ENCODE assay signal across 1 cellular context in the genomic region with DNA sequence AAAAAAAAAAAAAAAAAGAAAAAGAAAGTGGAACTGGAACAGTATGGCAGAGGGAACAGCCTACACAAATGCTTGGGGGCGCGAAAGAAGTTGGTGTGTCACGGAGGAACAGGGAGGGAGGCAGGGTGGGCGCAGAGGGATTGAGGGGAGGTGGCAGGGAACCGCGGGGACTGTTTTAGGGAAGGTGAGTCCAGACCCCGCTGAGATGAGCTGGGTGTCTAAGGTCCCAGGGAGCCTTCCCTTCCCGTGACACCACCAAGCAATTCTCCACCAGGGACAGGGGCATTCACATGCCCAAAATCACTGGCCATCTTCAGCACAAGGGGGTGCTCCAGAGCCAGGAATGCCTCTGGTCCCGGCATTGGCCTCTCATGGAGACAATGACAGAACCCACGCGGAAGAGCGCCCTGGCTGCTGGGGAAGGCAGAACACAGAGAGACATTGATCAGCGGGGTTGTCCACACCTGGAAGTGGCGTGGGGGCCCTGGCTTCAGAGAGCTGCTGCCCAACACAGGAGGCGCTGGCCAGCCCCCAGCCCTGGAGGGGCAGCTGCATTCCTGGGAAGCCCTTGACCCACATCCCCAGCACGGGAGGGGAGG.
TF ChIP-seq lines count a peak whose summit lies in the region.

No MANE protein-coding gene starts in this region.

TF ChIP-seq in GM12878, 131 proteins besides CTCF, POLR2A, EP300 and RAD21:
- TF ChIP-seq, protein P1, sequence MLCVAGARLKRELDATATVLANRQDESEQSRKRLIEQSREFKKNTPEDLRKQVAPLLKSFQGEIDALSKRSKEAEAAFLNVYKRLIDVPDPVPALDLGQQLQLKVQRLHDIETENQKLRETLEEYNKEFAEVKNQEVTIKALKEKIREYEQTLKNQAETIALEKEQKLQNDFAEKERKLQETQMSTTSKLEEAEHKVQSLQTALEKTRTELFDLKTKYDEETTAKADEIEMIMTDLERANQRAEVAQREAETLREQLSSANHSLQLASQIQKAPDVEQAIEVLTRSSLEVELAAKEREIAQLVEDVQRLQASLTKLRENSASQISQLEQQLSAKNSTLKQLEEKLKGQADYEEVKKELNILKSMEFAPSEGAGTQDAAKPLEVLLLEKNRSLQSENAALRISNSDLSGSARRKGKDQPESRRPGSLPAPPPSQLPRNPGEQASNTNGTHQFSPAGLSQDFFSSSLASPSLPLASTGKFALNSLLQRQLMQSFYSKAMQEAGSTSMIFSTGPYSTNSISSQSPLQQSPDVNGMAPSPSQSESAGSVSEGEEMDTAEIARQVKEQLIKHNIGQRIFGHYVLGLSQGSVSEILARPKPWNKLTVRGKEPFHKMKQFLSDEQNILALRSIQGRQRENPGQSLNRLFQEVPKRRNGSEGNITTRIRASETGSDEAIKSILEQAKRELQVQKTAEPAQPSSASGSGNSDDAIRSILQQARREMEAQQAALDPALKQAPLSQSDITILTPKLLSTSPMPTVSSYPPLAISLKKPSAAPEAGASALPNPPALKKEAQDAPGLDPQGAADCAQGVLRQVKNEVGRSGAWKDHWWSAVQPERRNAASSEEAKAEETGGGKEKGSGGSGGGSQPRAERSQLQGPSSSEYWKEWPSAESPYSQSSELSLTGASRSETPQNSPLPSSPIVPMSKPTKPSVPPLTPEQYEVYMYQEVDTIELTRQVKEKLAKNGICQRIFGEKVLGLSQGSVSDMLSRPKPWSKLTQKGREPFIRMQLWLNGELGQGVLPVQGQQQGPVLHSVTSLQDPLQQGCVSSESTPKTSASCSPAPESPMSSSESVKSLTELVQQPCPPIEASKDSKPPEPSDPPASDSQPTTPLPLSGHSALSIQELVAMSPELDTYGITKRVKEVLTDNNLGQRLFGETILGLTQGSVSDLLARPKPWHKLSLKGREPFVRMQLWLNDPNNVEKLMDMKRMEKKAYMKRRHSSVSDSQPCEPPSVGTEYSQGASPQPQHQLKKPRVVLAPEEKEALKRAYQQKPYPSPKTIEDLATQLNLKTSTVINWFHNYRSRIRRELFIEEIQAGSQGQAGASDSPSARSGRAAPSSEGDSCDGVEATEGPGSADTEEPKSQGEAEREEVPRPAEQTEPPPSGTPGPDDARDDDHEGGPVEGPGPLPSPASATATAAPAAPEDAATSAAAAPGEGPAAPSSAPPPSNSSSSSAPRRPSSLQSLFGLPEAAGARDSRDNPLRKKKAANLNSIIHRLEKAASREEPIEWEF (IDR thresholded peaks at IDR 0.05; ENCODE audit: insufficient replicate concordance, low read depth, low read length) = no peak
- TF ChIP-seq HDAC2 (IDR thresholded peaks at IDR 0.05) (no peak), ZNF217 (IDR thresholded peaks at IDR 0.05) (no peak), NR2F1 (conservative IDR thresholded peaks at IDR 0.05) (no peak), SREBF1 (IDR thresholded peaks at IDR 0.05; ENCODE audit: low read length) (no peak), POLR2AphosphoS5 (IDR thresholded peaks at IDR 0.05; ENCODE audit: low read length) (peak; percentile 76; the same call in 1 of the 2 replicates), TBL1XR1 (IDR thresholded peaks at IDR 0.05; ENCODE audit: low read depth, low read length) (no peak), BMI1 (IDR thresholded peaks at IDR 0.05; ENCODE audit: borderline replicate concordance) (no peak), KLF5 (IDR thresholded peaks at IDR 0.05; ENCODE audit: partially characterized antibody) (no peak), CHD4 (IDR thresholded peaks at IDR 0.05) (no peak), SMC3 (IDR thresholded peaks at IDR 0.05; ENCODE audit: borderline replicate concordance, low read length) (peak; percentile 82), POU2F2 (IDR thresholded peaks at IDR 0.05; ENCODE audit: borderline replicate concordance, low read depth, low read length) (peak; percentile 28; the same call in 1 of the 3 replicates), MYC (IDR thresholded peaks at IDR 0.05; ENCODE audit: insufficient read depth, insufficient read length, insufficient replicate concordance, low read length, severe bottlenecking) (no peak), TCF12 (IDR thresholded peaks at IDR 0.05; ENCODE audit: low read depth, low read length) (no peak), BACH1 (IDR thresholded peaks at IDR 0.05; ENCODE audit: borderline replicate concordance) (no peak), NBN (IDR thresholded peaks at IDR 0.05) (0 out of 2 replicates have a peak, but pooled peaks have one; percentile 53), LARP7 (IDR thresholded peaks at IDR 0.05) (no peak; the same call in 1 of the 2 replicates), IKZF2 (IDR thresholded peaks at IDR 0.05) (peak in 1 of 2 experiments; percentile 37; a peak in 1 of 4 replicates), WRNIP1 (IDR thresholded peaks at IDR 0.05; ENCODE audit: borderline replicate concordance, low read depth, low read length) (no peak), MTA3 (IDR thresholded peaks at IDR 0.05; ENCODE audit: borderline replicate concordance, low read length) (0 out of 2 replicates have a peak, but pooled peaks have one; percentile 45), RBBP5 (conservative IDR thresholded peaks at IDR 0.05) (no peak), NRF1 (conservative IDR thresholded peaks at IDR 0.05; ENCODE audit: low read depth, low read length) (no peak)
- TF ChIP-seq, protein P2, sequence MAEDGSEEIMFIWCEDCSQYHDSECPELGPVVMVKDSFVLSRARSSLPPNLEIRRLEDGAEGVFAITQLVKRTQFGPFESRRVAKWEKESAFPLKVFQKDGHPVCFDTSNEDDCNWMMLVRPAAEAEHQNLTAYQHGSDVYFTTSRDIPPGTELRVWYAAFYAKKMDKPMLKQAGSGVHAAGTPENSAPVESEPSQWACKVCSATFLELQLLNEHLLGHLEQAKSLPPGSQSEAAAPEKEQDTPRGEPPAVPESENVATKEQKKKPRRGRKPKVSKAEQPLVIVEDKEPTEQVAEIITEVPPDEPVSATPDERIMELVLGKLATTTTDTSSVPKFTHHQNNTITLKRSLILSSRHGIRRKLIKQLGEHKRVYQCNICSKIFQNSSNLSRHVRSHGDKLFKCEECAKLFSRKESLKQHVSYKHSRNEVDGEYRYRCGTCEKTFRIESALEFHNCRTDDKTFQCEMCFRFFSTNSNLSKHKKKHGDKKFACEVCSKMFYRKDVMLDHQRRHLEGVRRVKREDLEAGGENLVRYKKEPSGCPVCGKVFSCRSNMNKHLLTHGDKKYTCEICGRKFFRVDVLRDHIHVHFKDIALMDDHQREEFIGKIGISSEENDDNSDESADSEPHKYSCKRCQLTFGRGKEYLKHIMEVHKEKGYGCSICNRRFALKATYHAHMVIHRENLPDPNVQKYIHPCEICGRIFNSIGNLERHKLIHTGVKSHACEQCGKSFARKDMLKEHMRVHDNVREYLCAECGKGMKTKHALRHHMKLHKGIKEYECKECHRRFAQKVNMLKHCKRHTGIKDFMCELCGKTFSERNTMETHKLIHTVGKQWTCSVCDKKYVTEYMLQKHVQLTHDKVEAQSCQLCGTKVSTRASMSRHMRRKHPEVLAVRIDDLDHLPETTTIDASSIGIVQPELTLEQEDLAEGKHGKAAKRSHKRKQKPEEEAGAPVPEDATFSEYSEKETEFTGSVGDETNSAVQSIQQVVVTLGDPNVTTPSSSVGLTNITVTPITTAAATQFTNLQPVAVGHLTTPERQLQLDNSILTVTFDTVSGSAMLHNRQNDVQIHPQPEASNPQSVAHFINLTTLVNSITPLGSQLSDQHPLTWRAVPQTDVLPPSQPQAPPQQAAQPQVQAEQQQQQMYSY (CRISPR knock-in tag; IDR thresholded peaks at IDR 0.05) = no peak
- TF ChIP-seq, protein P3, sequence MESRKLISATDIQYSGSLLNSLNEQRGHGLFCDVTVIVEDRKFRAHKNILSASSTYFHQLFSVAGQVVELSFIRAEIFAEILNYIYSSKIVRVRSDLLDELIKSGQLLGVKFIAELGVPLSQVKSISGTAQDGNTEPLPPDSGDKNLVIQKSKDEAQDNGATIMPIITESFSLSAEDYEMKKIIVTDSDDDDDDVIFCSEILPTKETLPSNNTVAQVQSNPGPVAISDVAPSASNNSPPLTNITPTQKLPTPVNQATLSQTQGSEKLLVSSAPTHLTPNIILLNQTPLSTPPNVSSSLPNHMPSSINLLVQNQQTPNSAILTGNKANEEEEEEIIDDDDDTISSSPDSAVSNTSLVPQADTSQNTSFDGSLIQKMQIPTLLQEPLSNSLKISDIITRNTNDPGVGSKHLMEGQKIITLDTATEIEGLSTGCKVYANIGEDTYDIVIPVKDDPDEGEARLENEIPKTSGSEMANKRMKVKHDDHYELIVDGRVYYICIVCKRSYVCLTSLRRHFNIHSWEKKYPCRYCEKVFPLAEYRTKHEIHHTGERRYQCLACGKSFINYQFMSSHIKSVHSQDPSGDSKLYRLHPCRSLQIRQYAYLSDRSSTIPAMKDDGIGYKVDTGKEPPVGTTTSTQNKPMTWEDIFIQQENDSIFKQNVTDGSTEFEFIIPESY (IDR thresholded peaks at IDR 0.05) = peak; percentile 89
- TF ChIP-seq, protein P4, sequence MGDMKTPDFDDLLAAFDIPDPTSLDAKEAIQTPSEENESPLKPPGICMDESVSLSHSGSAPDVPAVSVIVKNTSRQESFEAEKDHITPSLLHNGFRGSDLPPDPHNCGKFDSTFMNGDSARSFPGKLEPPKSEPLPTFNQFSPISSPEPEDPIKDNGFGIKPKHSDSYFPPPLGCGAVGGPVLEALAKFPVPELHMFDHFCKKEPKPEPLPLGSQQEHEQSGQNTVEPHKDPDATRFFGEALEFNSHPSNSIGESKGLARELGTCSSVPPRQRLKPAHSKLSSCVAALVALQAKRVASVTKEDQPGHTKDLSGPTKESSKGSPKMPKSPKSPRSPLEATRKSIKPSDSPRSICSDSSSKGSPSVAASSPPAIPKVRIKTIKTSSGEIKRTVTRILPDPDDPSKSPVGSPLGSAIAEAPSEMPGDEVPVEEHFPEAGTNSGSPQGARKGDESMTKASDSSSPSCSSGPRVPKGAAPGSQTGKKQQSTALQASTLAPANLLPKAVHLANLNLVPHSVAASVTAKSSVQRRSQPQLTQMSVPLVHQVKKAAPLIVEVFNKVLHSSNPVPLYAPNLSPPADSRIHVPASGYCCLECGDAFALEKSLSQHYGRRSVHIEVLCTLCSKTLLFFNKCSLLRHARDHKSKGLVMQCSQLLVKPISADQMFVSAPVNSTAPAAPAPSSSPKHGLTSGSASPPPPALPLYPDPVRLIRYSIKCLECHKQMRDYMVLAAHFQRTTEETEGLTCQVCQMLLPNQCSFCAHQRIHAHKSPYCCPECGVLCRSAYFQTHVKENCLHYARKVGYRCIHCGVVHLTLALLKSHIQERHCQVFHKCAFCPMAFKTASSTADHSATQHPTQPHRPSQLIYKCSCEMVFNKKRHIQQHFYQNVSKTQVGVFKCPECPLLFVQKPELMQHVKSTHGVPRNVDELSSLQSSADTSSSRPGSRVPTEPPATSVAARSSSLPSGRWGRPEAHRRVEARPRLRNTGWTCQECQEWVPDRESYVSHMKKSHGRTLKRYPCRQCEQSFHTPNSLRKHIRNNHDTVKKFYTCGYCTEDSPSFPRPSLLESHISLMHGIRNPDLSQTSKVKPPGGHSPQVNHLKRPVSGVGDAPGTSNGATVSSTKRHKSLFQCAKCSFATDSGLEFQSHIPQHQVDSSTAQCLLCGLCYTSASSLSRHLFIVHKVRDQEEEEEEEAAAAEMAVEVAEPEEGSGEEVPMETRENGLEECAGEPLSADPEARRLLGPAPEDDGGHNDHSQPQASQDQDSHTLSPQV (IDR thresholded peaks at IDR 0.05) = no peak
- TF ChIP-seq, protein P5, sequence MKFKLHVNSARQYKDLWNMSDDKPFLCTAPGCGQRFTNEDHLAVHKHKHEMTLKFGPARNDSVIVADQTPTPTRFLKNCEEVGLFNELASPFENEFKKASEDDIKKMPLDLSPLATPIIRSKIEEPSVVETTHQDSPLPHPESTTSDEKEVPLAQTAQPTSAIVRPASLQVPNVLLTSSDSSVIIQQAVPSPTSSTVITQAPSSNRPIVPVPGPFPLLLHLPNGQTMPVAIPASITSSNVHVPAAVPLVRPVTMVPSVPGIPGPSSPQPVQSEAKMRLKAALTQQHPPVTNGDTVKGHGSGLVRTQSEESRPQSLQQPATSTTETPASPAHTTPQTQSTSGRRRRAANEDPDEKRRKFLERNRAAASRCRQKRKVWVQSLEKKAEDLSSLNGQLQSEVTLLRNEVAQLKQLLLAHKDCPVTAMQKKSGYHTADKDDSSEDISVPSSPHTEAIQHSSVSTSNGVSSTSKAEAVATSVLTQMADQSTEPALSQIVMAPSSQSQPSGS (IDR thresholded peaks at IDR 0.05; ENCODE audit: low read length) = no peak
- TF ChIP-seq, protein P6, sequence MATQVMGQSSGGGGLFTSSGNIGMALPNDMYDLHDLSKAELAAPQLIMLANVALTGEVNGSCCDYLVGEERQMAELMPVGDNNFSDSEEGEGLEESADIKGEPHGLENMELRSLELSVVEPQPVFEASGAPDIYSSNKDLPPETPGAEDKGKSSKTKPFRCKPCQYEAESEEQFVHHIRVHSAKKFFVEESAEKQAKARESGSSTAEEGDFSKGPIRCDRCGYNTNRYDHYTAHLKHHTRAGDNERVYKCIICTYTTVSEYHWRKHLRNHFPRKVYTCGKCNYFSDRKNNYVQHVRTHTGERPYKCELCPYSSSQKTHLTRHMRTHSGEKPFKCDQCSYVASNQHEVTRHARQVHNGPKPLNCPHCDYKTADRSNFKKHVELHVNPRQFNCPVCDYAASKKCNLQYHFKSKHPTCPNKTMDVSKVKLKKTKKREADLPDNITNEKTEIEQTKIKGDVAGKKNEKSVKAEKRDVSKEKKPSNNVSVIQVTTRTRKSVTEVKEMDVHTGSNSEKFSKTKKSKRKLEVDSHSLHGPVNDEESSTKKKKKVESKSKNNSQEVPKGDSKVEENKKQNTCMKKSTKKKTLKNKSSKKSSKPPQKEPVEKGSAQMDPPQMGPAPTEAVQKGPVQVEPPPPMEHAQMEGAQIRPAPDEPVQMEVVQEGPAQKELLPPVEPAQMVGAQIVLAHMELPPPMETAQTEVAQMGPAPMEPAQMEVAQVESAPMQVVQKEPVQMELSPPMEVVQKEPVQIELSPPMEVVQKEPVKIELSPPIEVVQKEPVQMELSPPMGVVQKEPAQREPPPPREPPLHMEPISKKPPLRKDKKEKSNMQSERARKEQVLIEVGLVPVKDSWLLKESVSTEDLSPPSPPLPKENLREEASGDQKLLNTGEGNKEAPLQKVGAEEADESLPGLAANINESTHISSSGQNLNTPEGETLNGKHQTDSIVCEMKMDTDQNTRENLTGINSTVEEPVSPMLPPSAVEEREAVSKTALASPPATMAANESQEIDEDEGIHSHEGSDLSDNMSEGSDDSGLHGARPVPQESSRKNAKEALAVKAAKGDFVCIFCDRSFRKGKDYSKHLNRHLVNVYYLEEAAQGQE (IDR thresholded peaks at IDR 0.05; ENCODE audit: low read depth, low read length) = no peak
